Comparison of ENCODE assay signal across 8 cellular contexts in genomic region chr3:32685604-32686185, GRCh38. TPM values are rescaled to one million over a fixed set of nuclear protein-coding genes. Genes with fewer than 3 reads are reported as not detected.
DNase-seq lines count a peak whose midpoint lies in the region; ATAC-seq and FAIRE-seq lines count a peak whose summit lies in the region.

No MANE protein-coding gene starts in this region.

- H3K27me3 Mint-ChIP-seq in T-helper 1 cell treated with Interleukin-12 subunit alpha and Interleukin-12 subunit beta and Interleukin-4 antibody, amounts not matched to agents 30 μg/mL and 1 μg/mL, for 36 hours (ENCODE audit: low read depth): peaks cover 4% of the 10 kb centered on the region
- no peaks in the 10 kb centered on the region for H3K27me3 Mint-ChIP-seq in activated naive CD8-positive, alpha-beta T cell

- peak overlapping the region; percentile 86 for H3K27ac Mint-ChIP-seq in T-helper 1 cell treated with Interleukin-12 subunit alpha and Interleukin-12 subunit beta and Interleukin-4 antibody, amounts not matched to agents 30 μg/mL and 1 μg/mL, for 36 hours
- peak overlapping the region; percentile 90 for H3K27ac Mint-ChIP-seq in activated naive CD8-positive, alpha-beta T cell

- H3K4me3 ChIP-seq in subcutaneous abdominal adipose tissue (ENCODE audit: low read depth in 1 of 5, low read length in 5 of 5): peak overlapping the region; percentile 72 to 92 (median 86)

- H3K36me3 Mint-ChIP-seq in T-helper 1 cell treated with Interleukin-12 subunit alpha and Interleukin-12 subunit beta and Interleukin-4 antibody, amounts not matched to agents 30 μg/mL and 1 μg/mL, for 36 hours (ENCODE audit: low read depth): peaks cover 11% of the 10 kb centered on the region
- H3K36me3 Mint-ChIP-seq in activated naive CD8-positive, alpha-beta T cell: peaks cover 9% of the 10 kb centered on the region

- H3K9me3 Mint-ChIP-seq in T-helper 1 cell treated with Interleukin-12 subunit alpha and Interleukin-12 subunit beta and Interleukin-4 antibody, amounts not matched to agents 30 μg/mL and 1 μg/mL, for 36 hours: no peaks in the 10 kb centered on the region
- no peaks in the 10 kb centered on the region for H3K9me3 Mint-ChIP-seq in activated naive CD8-positive, alpha-beta T cell (ENCODE audit: low read depth)

- peaks cover 7 to 22% (median 17%) of the 10 kb centered on the region in 5 donors for H3K4me1 ChIP-seq in subcutaneous abdominal adipose tissue (ENCODE audit: control insufficient read depth in 5 of 5, insufficient read depth in 5 of 5, low read length in 5 of 5)

- H3K27me3 ChIP-seq in subcutaneous abdominal adipose tissue (ENCODE audit: control insufficient read depth in 5 of 5, insufficient read depth in 4 of 5, low read length in 5 of 5): no peaks in the 10 kb centered on the region

- H3K4me1 Mint-ChIP-seq in T-helper 1 cell treated with Interleukin-12 subunit alpha and Interleukin-12 subunit beta and Interleukin-4 antibody, amounts not matched to agents 30 μg/mL and 1 μg/mL, for 36 hours (ENCODE audit: low read depth): peaks cover 31% of the 10 kb centered on the region
- peaks cover 33% of the 10 kb centered on the region for H3K4me1 Mint-ChIP-seq in activated naive CD8-positive, alpha-beta T cell (ENCODE audit: low read depth)

- peaks cover 0 to 3% (median 0%) of the 10 kb centered on the region in 5 donors for H3K36me3 ChIP-seq in subcutaneous abdominal adipose tissue (ENCODE audit: control insufficient read depth in 5 of 5, insufficient read depth in 5 of 5, low read length in 5 of 5)

- peak overlapping the region; percentile 84 for H3K27ac ChIP-seq in subcutaneous abdominal adipose tissue (ENCODE audit: low read depth, low read length)

- peak; percentile 7 for ATAC-seq in HG03175 (IDR thresholded peaks at IDR 0.05; ENCODE audit: unreplicated experiment)
- ATAC-seq in HG03280 (IDR thresholded peaks at IDR 0.05; ENCODE audit: unreplicated experiment): no peak

- H3K9ac ChIP-seq in subcutaneous abdominal adipose tissue (ENCODE audit: low read length in 5 of 5): peak overlapping the region; percentile 17 to 81 (median 70)

- peaks cover 0 to 2% (median 0%) of the 10 kb centered on the region in 5 donors for H3K9me3 ChIP-seq in subcutaneous abdominal adipose tissue (ENCODE audit: control insufficient read depth in 5 of 5, low read length in 5 of 5)

- DNase-seq in T-helper 1 cell (no peak), islet precursor cell (peak; percentile 53), frontal cortex (ENCODE audit: low spot score in 2 of 2) (no peak)

- H3K4me3 Mint-ChIP-seq in T-helper 1 cell treated with Interleukin-12 subunit alpha and Interleukin-12 subunit beta and Interleukin-4 antibody, amounts not matched to agents 30 μg/mL and 1 μg/mL, for 36 hours: peak overlapping the region; percentile 90
- H3K4me3 Mint-ChIP-seq in activated naive CD8-positive, alpha-beta T cell: peak overlapping the region; percentile 96

- FAIRE-seq in frontal cortex (lab: Jason Lieb, UNC): no peak

RNA-seq across cellular contexts. Expression of gene CNOT10, which starts 0.7 kb away (rescaled TPM):
- 47.7 TPM for total RNA-seq in frontal cortex
